ENCODE assay signal across 15 cellular contexts in genomic region chr1:73914994-73915393, GRCh38.
DNase-seq lines count a peak whose midpoint lies in the region; ATAC-seq and TF ChIP-seq lines count a peak whose summit lies in the region.
"Had no signal": no experiment of that assay in that cellular context is flagged by ENCODE, and none has a peak within 500 bp of the region (broad histone marks: within the 10 kb centered on the region; RNA-seq: fewer than 3 reads in every experiment).

No MANE protein-coding gene starts in this region.

- H3K27ac ChIP-seq in GM23338 (ENCODE audit: low read depth) (no peak overlapping the region), lower lobe of right lung (no peak overlapping the region)
- H3K27ac ChIP-seq: HL-60, SJSA1 had no signal

- intact Hi-C loops in lower lobe of right lung (cut with DNase I) = no loop called here

- H3K36me3 Mint-ChIP-seq in GM23338 (ENCODE audit: low read depth) = peaks cover 12% of the 10 kb centered on the region
- H3K36me3 Mint-ChIP-seq in brain = peaks cover 6% of the 10 kb centered on the region
- H3K36me3 Mint-ChIP-seq in mesothelial cell of epicardium = no peaks in the 10 kb centered on the region

- H3F3A ChIP-seq in GM23338 (replicated peaks; ENCODE audit: low read depth) = no peaks in the 10 kb centered on the region

- H4K20me1 ChIP-seq in GM23338 (replicated peaks; ENCODE audit: insufficient read depth) = no peaks in the 10 kb centered on the region

- H3K27me3 ChIP-seq in GM23338 (ENCODE audit: insufficient read depth) (no peaks in the 10 kb centered on the region), lower lobe of right lung (ENCODE audit: low read depth) (no peaks in the 10 kb centered on the region)
- H3K27me3 ChIP-seq: SJSA1 had no signal

- no peak for ATAC-seq in GM23338
- ATAC-seq in lower lobe of right lung = no peak
- ATAC-seq: PC-3 had no signal

- H3K4me1 Mint-ChIP-seq in GM23338 = peaks cover 4% of the 10 kb centered on the region; the same call in 1 of the 3 replicates
- H3K4me1 Mint-ChIP-seq in brain = peaks cover 36% of the 10 kb centered on the region
- H3K4me1 Mint-ChIP-seq in mesothelial cell of epicardium = no peaks in the 10 kb centered on the region
- H3K4me1 Mint-ChIP-seq: IgD-negative memory B cell had no signal

- H3K9me3 ChIP-seq in lower lobe of right lung = no peaks in the 10 kb centered on the region
- H3K9me3 ChIP-seq: SJSA1 had no signal

- no peaks in the 10 kb centered on the region for H3K36me3 ChIP-seq in GM23338 (ENCODE audit: insufficient read depth)
- no peaks in the 10 kb centered on the region for H3K36me3 ChIP-seq in lower lobe of right lung
- H3K36me3 ChIP-seq: SJSA1 had no signal

- no peak for TF ChIP-seq CTCF in GM23338 (conservative IDR thresholded peaks at IDR 0.05; ENCODE audit: low read depth in 2 of 2)
- no peak for TF ChIP-seq CTCF in brain (conservative IDR thresholded peaks at IDR 0.05)
- no peak for TF ChIP-seq CTCF in lower lobe of right lung (IDR thresholded peaks at IDR 0.05)
- no peak for TF ChIP-seq CTCF in mesothelial cell of epicardium (IDR thresholded peaks at IDR 0.05; ENCODE audit: unreplicated experiment)

- H3K9me2 ChIP-seq in GM23338 (ENCODE audit: insufficient read depth) = no peaks in the 10 kb centered on the region

- H2AFZ ChIP-seq in GM23338 = peak overlapping the region; percentile 77

- H3K4me2 ChIP-seq in GM23338 = no peak overlapping the region

- no peak for DNase-seq in GM23338 (ENCODE audit: low spot score)
- DNase-seq in kidney glomerular epithelial cell (lab: John Stamatoyannopoulos, UW) = peak; percentile 25
- DNase-seq in renal cortical epithelial cell (ENCODE audit: low read depth) = peak; percentile 58
- no peak for DNase-seq in lower lobe of right lung
- no peak for DNase-seq in NCI-H345 treated with DMSO at 0.1 percent for 48 hours (lab: John Stamatoyannopoulos, UW; ENCODE audit: unreplicated experiment)
- no peak for DNase-seq in mesothelial cell of epicardium (ENCODE audit: low spot score in 2 of 2, unreplicated experiment in 2 of 2)
- DNase-seq: H7, NCI-H1105, NCI-H187, NCI-H345, PC-3 had no signal

- H3K9me3 Mint-ChIP-seq in GM23338 (peaks cover 17% of the 10 kb centered on the region), brain (peaks cover 0 to 16% (median 13%) of the 10 kb centered on the region in 5 experiments), mesothelial cell of epicardium (peaks cover 12% of the 10 kb centered on the region)

- H3K4me3 ChIP-seq in GM23338 = no peak overlapping the region
- no peak overlapping the region for H3K4me3 ChIP-seq in lower lobe of right lung
- H3K4me3 ChIP-seq: SJSA1 had no signal

- no peaks in the 10 kb centered on the region for H3K4me1 ChIP-seq in GM23338 (ENCODE audit: insufficient read depth)
- no peaks in the 10 kb centered on the region for H3K4me1 ChIP-seq in lower lobe of right lung
- H3K4me1 ChIP-seq: SJSA1 had no signal

- H3K27ac Mint-ChIP-seq in GM23338 = no peak overlapping the region
- H3K27ac Mint-ChIP-seq in brain = peak overlapping the region in 3 of 5 experiments; percentile 47 to 73 (median 71)
- no peak overlapping the region for H3K27ac Mint-ChIP-seq in mesothelial cell of epicardium
- H3K27ac Mint-ChIP-seq: IgD-negative memory B cell had no signal

- no peaks in the 10 kb centered on the region for H3K79me2 ChIP-seq in GM23338 (replicated peaks; ENCODE audit: insufficient read depth)

- H3K27me3 Mint-ChIP-seq in GM23338 (ENCODE audit: insufficient read depth, low read depth, poor library complexity) (peaks cover 2% of the 10 kb centered on the region), brain (peaks cover 2% of the 10 kb centered on the region), mesothelial cell of epicardium (ENCODE audit: low read depth) (peaks cover 3% of the 10 kb centered on the region)
- H3K27me3 Mint-ChIP-seq: IgD-negative memory B cell had no signal

- H3K4me3 Mint-ChIP-seq in GM23338 (no peak overlapping the region), brain (peak overlapping the region in 2 of 5 experiments; percentile 2 to 13), mesothelial cell of epicardium (no peak overlapping the region)
- H3K4me3 Mint-ChIP-seq: IgD-negative memory B cell had no signal

TF ChIP-seq in GM23338, 12 proteins besides CTCF, POLR2A, EP300 and RAD21 (continues in another document):
- TF ChIP-seq ZNF114 (CRISPR knock-in tag; IDR thresholded peaks at IDR 0.05) = no peak
- TF ChIP-seq NANOG (IDR thresholded peaks at IDR 0.05; ENCODE audit: borderline replicate concordance) = no peak
- no peak for TF ChIP-seq JUNB (IDR thresholded peaks at IDR 0.05; ENCODE audit: unreplicated experiment)
- TF ChIP-seq CREB1 (CRISPR knock-in tag; IDR thresholded peaks at IDR 0.05; ENCODE audit: low read depth) = no peak
- TF ChIP-seq ZNF331 (CRISPR knock-in tag; IDR thresholded peaks at IDR 0.05; ENCODE audit: low read depth) = no peak
- TF ChIP-seq ETS1 (IDR thresholded peaks at IDR 0.05) = no peak
- no peak for TF ChIP-seq ZNF462 (CRISPR knock-in tag; IDR thresholded peaks at IDR 0.05)
- TF ChIP-seq EZH2phosphoT487 (IDR thresholded peaks at IDR 0.05; ENCODE audit: unreplicated experiment) = no peak
- no peak for TF ChIP-seq STAT1 (IDR thresholded peaks at IDR 0.05; ENCODE audit: unreplicated experiment)

Comparison
In these comparisons a context has a peak if more than half of its experiments do, and no peak if none do; other contexts are left out.
1. DNase-seq: peak in kidney glomerular epithelial cell (single experiment) and renal cortical epithelial cell (single experiment); none in GM23338 (single experiment), lower lobe of right lung (single experiment), NCI-H345 treated with DMSO at 0.1 percent for 48 hours (single experiment) and mesothelial cell of epicardium (0 of 2).
2. H3K27ac Mint-ChIP-seq: peak in brain (3 of 5); none in GM23338 (single experiment) and mesothelial cell of epicardium (single experiment).